Comparison of ENCODE assay signal across 40 cellular contexts in the genomic region with DNA sequence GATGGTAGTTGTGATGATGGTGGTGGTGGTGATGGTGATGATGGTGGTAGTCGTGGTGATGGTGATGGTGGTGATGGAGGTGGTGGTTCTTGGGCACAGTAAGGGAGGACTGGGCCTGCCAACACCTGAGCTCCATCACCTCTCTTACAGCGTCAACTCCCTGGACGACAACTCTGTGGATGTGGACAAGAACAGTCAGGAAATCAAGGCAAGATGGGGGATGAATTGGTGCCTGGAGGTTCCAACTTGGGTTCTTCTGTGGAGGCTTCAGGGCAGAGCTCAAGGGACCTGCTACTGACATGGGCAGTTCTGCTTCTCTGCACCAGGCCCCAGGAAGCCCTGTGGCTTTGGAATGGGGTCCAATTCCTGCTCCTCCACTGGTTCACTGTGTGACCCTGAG. TPM values are rescaled to one million over a fixed set of nuclear protein-coding genes. Genes with fewer than 3 reads are reported as not detected.
"Had no signal": no experiment of that assay in that cellular context is flagged by ENCODE, and none has a peak within 500 bp of the region (broad histone marks: within the 10 kb centered on the region; RNA-seq: fewer than 3 reads in every experiment).

No MANE protein-coding gene starts in this region.

- H3K9me3 Mint-ChIP-seq: activated B cell treated with CpG ODN at 0.5 μM for 24 hours; activated CD4-positive, alpha-beta memory T cell treated with anti-CD3 and anti-CD28 coated beads for 36 hours; activated CD4-positive, alpha-beta T cell treated with anti-CD3 and anti-CD28 coated beads, Interleukin-2, amount 10 ng/mL, durations not matched to agents 24 days and 14 days; activated CD8-positive, alpha-beta T cell treated with anti-CD3 and anti-CD28 coated beads for 36 hours; activated naive CD4-positive, alpha-beta T cell treated with anti-CD3 and anti-CD28 coated beads, Interleukin-2, amount 50 U/mL, for 24 hours; activated naive CD8-positive, alpha-beta T cell treated with anti-CD3 and anti-CD28 coated beads, Interleukin-2, amount 10 ng/mL, durations not matched to agents 7 days and 5 days; activated naive CD8-positive, alpha-beta T cell treated with anti-CD3 and anti-CD28 coated beads, Interleukin-2, amount 50 U/mL, for 24 hours; activated T-cell treated with anti-CD3 and anti-CD28 coated beads, Interleukin-2, amount 50 U/mL, for 4 hours; activated T-cell treated with anti-CD3 and anti-CD28 coated beads, Interleukin-2, amount 50 U/mL, for 72 hours; activated T-helper 17 cell treated with anti-CD3 and anti-CD28 coated beads, Interleukin-2, amount 50 U/mL, for 72 hours; central memory CD8-positive, alpha-beta T cell; T-helper 1 cell treated with Interleukin-12 subunit alpha and Interleukin-12 subunit beta and Interleukin-4 antibody, amounts not matched to agents 30 μg/mL and 1 μg/mL, for 36 hours had no signal

- H3K4me1 Mint-ChIP-seq: activated naive CD4-positive, alpha-beta T cell treated with anti-CD3 and anti-CD28 coated beads, Interleukin-2, amount 50 U/mL, for 24 hours; brain had no signal

- FAIRE-seq: TTC549 had no signal

- DNase-seq: activated B cell treated with CpG ODN at 0.5 μM for 24 hours; activated CD4-positive, alpha-beta memory T cell treated with anti-CD3 and anti-CD28 coated beads for 36 hours; activated CD4-positive, alpha-beta T cell treated with anti-CD3 and anti-CD28 coated beads for 4 hours; activated CD4-positive, alpha-beta T cell treated with anti-CD3 and anti-CD28 coated beads, Interleukin-2, amount 10 ng/mL, durations not matched to agents 24 days and 14 days; activated CD4-positive, alpha-beta T cell treated with anti-CD3 and anti-CD28 coated beads, Interleukin-2, amount 50 U/mL, for 1 hour; activated CD4-positive, alpha-beta T cell treated with anti-CD3 and anti-CD28 coated beads, Interleukin-2, amount 50 U/mL, for 4 hours; activated CD4-positive, CD25-positive, alpha-beta regulatory T cell treated with anti-CD3 and anti-CD28 coated beads, Interleukin-2, amount 50 U/mL, for 72 hours; activated CD8-positive, alpha-beta memory T cell treated with anti-CD3 and anti-CD28 coated beads, Interleukin-2, amount 50 U/mL, for 4 hours; activated CD8-positive, alpha-beta T cell treated with anti-CD3 and anti-CD28 coated beads for 36 hours; activated gamma-delta T cell; activated naive CD4-positive, alpha-beta T cell treated with anti-CD3 and anti-CD28 coated beads, Interleukin-2, amount 10 ng/mL, durations not matched to agents 7 days and 5 days; activated naive CD4-positive, alpha-beta T cell treated with Interleukin-2 at 50 U/mL for 16 hours; activated naive CD8-positive, alpha-beta T cell treated with anti-CD3 and anti-CD28 coated beads, Interleukin-2, amount 10 ng/mL, durations not matched to agents 7 days and 5 days; activated naive CD8-positive, alpha-beta T cell treated with anti-CD3 and anti-CD28 coated beads, Interleukin-2, amount 50 U/mL, for 24 hours; activated T-cell treated with anti-CD3 and anti-CD28 coated beads for 4 hours; activated T-cell treated with anti-CD3 and anti-CD28 coated beads, Interleukin-2, amount 50 U/mL, for 1 hour; activated T-cell treated with anti-CD3 and anti-CD28 coated beads, Interleukin-2, amount 50 U/mL, for 4 hours; activated T-cell treated with anti-CD3 and anti-CD28 coated beads, Interleukin-2, amount 50 U/mL, for 72 hours; amygdala; anterior cingulate cortex; caudate nucleus; cerebellar nuclear complex; T-helper 1 cell; T-helper 2 cell; T-helper 9 cell had no signal

- H3K27me3 ChIP-seq: ascending aorta, cardiac muscle cell had no signal

- H3K36me3 ChIP-seq: ascending aorta, cardiac muscle cell had no signal

- H3K9me3 ChIP-seq: ascending aorta had no signal

- H3K27ac ChIP-seq: ascending aorta, cardiac muscle cell, VCaP had no signal

- H3K4me3 Mint-ChIP-seq: activated B cell treated with CpG ODN at 0.5 μM for 24 hours; activated CD4-positive, alpha-beta memory T cell treated with anti-CD3 and anti-CD28 coated beads for 36 hours; activated CD4-positive, alpha-beta T cell treated with anti-CD3 and anti-CD28 coated beads, Interleukin-2, amount 10 ng/mL, durations not matched to agents 24 days and 14 days; activated CD8-positive, alpha-beta T cell treated with anti-CD3 and anti-CD28 coated beads for 36 hours; activated naive CD4-positive, alpha-beta T cell treated with anti-CD3 and anti-CD28 coated beads, Interleukin-2, amount 10 ng/mL, durations not matched to agents 7 days and 5 days; activated naive CD4-positive, alpha-beta T cell treated with anti-CD3 and anti-CD28 coated beads, Interleukin-2, amount 50 U/mL, for 24 hours; activated naive CD8-positive, alpha-beta T cell; activated naive CD8-positive, alpha-beta T cell treated with anti-CD3 and anti-CD28 coated beads, Interleukin-2, amount 10 ng/mL, durations not matched to agents 7 days and 5 days; activated naive CD8-positive, alpha-beta T cell treated with anti-CD3 and anti-CD28 coated beads, Interleukin-2, amount 50 U/mL, for 24 hours; activated T-cell treated with anti-CD3 and anti-CD28 coated beads, Interleukin-2, amount 50 U/mL, for 4 hours; activated T-cell treated with anti-CD3 and anti-CD28 coated beads, Interleukin-2, amount 50 U/mL, for 72 hours; activated T-helper 1 cell treated with anti-CD3 and anti-CD28 coated beads, Interleukin-12 subunit alpha, Interleukin-12 subunit beta, Interleukin-2, Interleukin-4 antibody, amounts not matched to agents 30 ng/mL and 10 ng/mL and 1 ng/mL, durations not matched to agents 14 hours and 24 hours and 36 hours; activated T-helper 17 cell treated with anti-CD3 and anti-CD28 coated beads, Interleukin-2, amount 50 U/mL, for 72 hours; brain; central memory CD8-positive, alpha-beta T cell; T-helper 1 cell treated with Interleukin-12 subunit alpha and Interleukin-12 subunit beta and Interleukin-4 antibody, amounts not matched to agents 30 μg/mL and 1 μg/mL, for 36 hours; T-helper 2 cell treated with Interferon-gamma antibody and Interleukin-4, amounts not matched to agents 5 μg/mL and 100 μg/mL, for 36 hours had no signal

- H3K36me3 Mint-ChIP-seq: activated CD4-positive, alpha-beta memory T cell treated with anti-CD3 and anti-CD28 coated beads for 36 hours; activated naive CD4-positive, alpha-beta T cell treated with anti-CD3 and anti-CD28 coated beads, Interleukin-2, amount 10 ng/mL, durations not matched to agents 7 days and 5 days; activated naive CD4-positive, alpha-beta T cell treated with anti-CD3 and anti-CD28 coated beads, Interleukin-2, amount 50 U/mL, for 24 hours; activated naive CD8-positive, alpha-beta T cell; activated naive CD8-positive, alpha-beta T cell treated with anti-CD3 and anti-CD28 coated beads, Interleukin-2, amount 10 ng/mL, durations not matched to agents 7 days and 5 days had no signal

- H3K27me3 Mint-ChIP-seq: activated CD4-positive, alpha-beta memory T cell treated with anti-CD3 and anti-CD28 coated beads for 36 hours; activated naive CD4-positive, alpha-beta T cell treated with anti-CD3 and anti-CD28 coated beads, Interleukin-2, amount 50 U/mL, for 24 hours; activated naive CD8-positive, alpha-beta T cell; activated T-helper 17 cell treated with anti-CD3 and anti-CD28 coated beads, Interleukin-2, amount 50 U/mL, for 72 hours; brain; central memory CD8-positive, alpha-beta T cell had no signal

- H3K4me3 ChIP-seq: ascending aorta, cardiac muscle cell had no signal

- H3K27ac Mint-ChIP-seq: activated B cell treated with CpG ODN at 0.5 μM for 24 hours; activated CD4-positive, alpha-beta memory T cell treated with anti-CD3 and anti-CD28 coated beads for 36 hours; activated CD4-positive, alpha-beta T cell treated with anti-CD3 and anti-CD28 coated beads, Interleukin-2, amount 10 ng/mL, durations not matched to agents 24 days and 14 days; activated CD8-positive, alpha-beta T cell treated with anti-CD3 and anti-CD28 coated beads for 36 hours; activated naive CD4-positive, alpha-beta T cell treated with anti-CD3 and anti-CD28 coated beads, Interleukin-2, amount 10 ng/mL, durations not matched to agents 7 days and 5 days; activated naive CD4-positive, alpha-beta T cell treated with anti-CD3 and anti-CD28 coated beads, Interleukin-2, amount 50 U/mL, for 24 hours; activated naive CD8-positive, alpha-beta T cell; activated naive CD8-positive, alpha-beta T cell treated with anti-CD3 and anti-CD28 coated beads, Interleukin-2, amount 10 ng/mL, durations not matched to agents 7 days and 5 days; activated naive CD8-positive, alpha-beta T cell treated with anti-CD3 and anti-CD28 coated beads, Interleukin-2, amount 50 U/mL, for 24 hours; activated T-cell treated with anti-CD3 and anti-CD28 coated beads, Interleukin-2, amount 50 U/mL, for 72 hours; activated T-helper 17 cell treated with anti-CD3 and anti-CD28 coated beads, Interleukin-2, amount 50 U/mL, for 72 hours; brain; T-helper 1 cell treated with Interleukin-12 subunit alpha and Interleukin-12 subunit beta and Interleukin-4 antibody, amounts not matched to agents 30 μg/mL and 1 μg/mL, for 36 hours; T-helper 2 cell treated with Interferon-gamma antibody and Interleukin-4, amounts not matched to agents 5 μg/mL and 100 μg/mL, for 36 hours had no signal

- ATAC-seq: activated CD8-positive, alpha-beta T cell treated with anti-CD3 and anti-CD28 coated beads for 36 hours; activated naive CD8-positive, alpha-beta T cell treated with anti-CD3 and anti-CD28 coated beads, Interleukin-2, amount 50 U/mL, for 24 hours; activated T-cell treated with anti-CD3 and anti-CD28 coated beads, Interleukin-2, amount 50 U/mL, for 4 hours; activated T-cell treated with anti-CD3 and anti-CD28 coated beads, Interleukin-2, amount 50 U/mL, for 72 hours; activated T-helper 17 cell treated with anti-CD3 and anti-CD28 coated beads, Interleukin-2, amount 50 U/mL, for 72 hours had no signal

RNA-seq across cellular contexts. Expression of a gene that starts 17.4 kb away (rescaled TPM):
- total RNA-seq: ascending aorta had no signal

RNA-seq across cellular contexts. Expression of a gene that starts 37.8 kb away (rescaled TPM):
- total RNA-seq: activated B cell treated with CpG ODN at 0.5 μM for 24 hours; activated CD4-positive, alpha-beta T cell treated with anti-CD3 and anti-CD28 coated beads, Interleukin-2, amount 10 ng/mL, durations not matched to agents 24 days and 14 days; activated CD8-positive, alpha-beta memory T cell treated with anti-CD3 and anti-CD28 coated beads for 36 hours; activated T-cell treated with anti-CD3 and anti-CD28 coated beads, Interleukin-2, amount 50 U/mL, for 4 hours; activated T-helper 1 cell treated with anti-CD3 and anti-CD28 coated beads, Interleukin-12 subunit alpha, Interleukin-12 subunit beta, Interleukin-2, Interleukin-4 antibody, amounts not matched to agents 30 ng/mL and 10 ng/mL and 1 ng/mL, durations not matched to agents 14 hours and 24 hours and 36 hours; activated T-helper 17 cell treated with anti-CD3 and anti-CD28 coated beads, Interleukin-2, amount 50 U/mL, for 72 hours; ascending aorta; bronchial epithelial cell had no signal

RNA-seq across cellular contexts. Expression of a gene that starts 37.9 kb away (rescaled TPM):
- total RNA-seq: activated B cell treated with CpG ODN at 0.5 μM for 24 hours; activated CD4-positive, alpha-beta memory T cell treated with anti-CD3 and anti-CD28 coated beads for 36 hours; activated CD4-positive, alpha-beta T cell treated with anti-CD3 and anti-CD28 coated beads, Interleukin-2, amount 10 ng/mL, durations not matched to agents 24 days and 14 days; activated CD8-positive, alpha-beta memory T cell treated with anti-CD3 and anti-CD28 coated beads for 36 hours; activated CD8-positive, alpha-beta T cell treated with anti-CD3 and anti-CD28 coated beads for 36 hours; activated naive CD8-positive, alpha-beta T cell treated with anti-CD3 and anti-CD28 coated beads, Interleukin-2, amount 10 ng/mL, durations not matched to agents 7 days and 5 days; activated T-cell treated with anti-CD3 and anti-CD28 coated beads, Interleukin-2, amount 50 U/mL, for 4 hours; activated T-cell treated with anti-CD3 and anti-CD28 coated beads, Interleukin-2, amount 50 U/mL, for 72 hours; activated T-helper 1 cell treated with anti-CD3 and anti-CD28 coated beads, Interleukin-12 subunit alpha, Interleukin-12 subunit beta, Interleukin-2, Interleukin-4 antibody, amounts not matched to agents 30 ng/mL and 10 ng/mL and 1 ng/mL, durations not matched to agents 14 hours and 24 hours and 36 hours; activated T-helper 17 cell treated with anti-CD3 and anti-CD28 coated beads, Interleukin-2, amount 50 U/mL, for 72 hours; ascending aorta; bronchial epithelial cell; cardiac muscle cell; chondrocyte had no signal
- polyA plus RNA-seq: cardiac muscle cell had no signal

RNA-seq across cellular contexts. Expression of a gene that starts 43.4 kb away (rescaled TPM):
- total RNA-seq: ascending aorta had no signal
